Comparison of ENCODE assay signal across 26 cellular contexts in genomic region chr11:18061351-18061750, GRCh38. TPM values are rescaled to one million over a fixed set of nuclear protein-coding genes. Genes with fewer than 3 reads are reported as not detected.
"Had no signal": no experiment of that assay in that cellular context is flagged by ENCODE, and none has a peak within 500 bp of the region (broad histone marks: within the 10 kb centered on the region; RNA-seq: fewer than 3 reads in every experiment).

No MANE protein-coding gene starts in this region.

- H3K9me3 ChIP-seq: MG63, SK-N-SH had no signal

- ATAC-seq: Panc1, PC-3 had no signal

- H3K27ac ChIP-seq: HL-60, RWPE1 had no signal

- H3K4me3 ChIP-seq: MG63 had no signal

- H3K36me3 ChIP-seq: MG63 had no signal

- DNase-seq: Karpas-422, KG1, MG63, NCI-H1092, NCI-H1105 treated with DMSO at 0.1 percent for 48 hours, NCI-H1417 treated with DMSO at 0.1 percent for 48 hours, NCI-H146, NCI-H1694 treated with DMSO at 0.1 percent for 48 hours, NCI-H1930, NCI-H2081, NCI-H2107, NCI-H2171, NCI-H226, NCI-H446, NCI-H510A, NCI-H524 treated with DMSO at 0.1 percent for 48 hours, NCI-H69, NCI-H774, PC-3, SHP77, SK-N-SH, SW 1271 had no signal

- H3K27me3 ChIP-seq: MG63 had no signal

RNA-seq across cellular contexts. Expression of gene TPH1, which starts 15.3 kb away (rescaled TPM):
- total RNA-seq: SK-MEL-5 had no signal
